In genomic region chr3:122886951-122887350, GRCh38 we compare ENCODE assay signal across 20 cellular contexts.
DNase-seq lines count a peak whose midpoint lies in the region; FAIRE-seq and TF ChIP-seq lines count a peak whose summit lies in the region.
"Had no signal": no experiment of that assay in that cellular context is flagged by ENCODE, and none has a peak within 500 bp of the region (broad histone marks: within the 10 kb centered on the region; RNA-seq: fewer than 3 reads in every experiment).

No MANE protein-coding gene starts in this region.

- H3K4me3 Mint-ChIP-seq in Calu3 (ENCODE audit: low read depth, unreplicated experiment), result no peak overlapping the region

- H3K27me3 Mint-ChIP-seq in Calu3 (ENCODE audit: unreplicated experiment), result no peaks in the 10 kb centered on the region

- H3K9me3 Mint-ChIP-seq in Calu3 (ENCODE audit: low read depth, unreplicated experiment), result no peaks in the 10 kb centered on the region

- TF ChIP-seq POLR2A in GM12892 (IDR thresholded peaks at IDR 0.05; ENCODE audit: low read depth, low read length), result no peak

- CTCF ChIA-PET in Calu3 (lab: Charles Lee), result interaction anchor here (0.6 kb wide), 1 partner anchor 1114 kb away, joined by 4 read pairs; no protein-coding TSS in a partner anchor

- no peak overlapping the region for H3K27ac Mint-ChIP-seq in Calu3 (ENCODE audit: unreplicated experiment)

- H3K4me1 Mint-ChIP-seq in Calu3 (ENCODE audit: low read depth, unreplicated experiment), result peaks cover 18% of the 10 kb centered on the region

- DNase-seq in GM12892 (ENCODE audit: insufficient read length), result no peak
- peak; percentile 18 for DNase-seq in UCSD-AML1 (lab: John Stamatoyannopoulos, UW; ENCODE audit: unreplicated experiment)
- peak; percentile 2 for DNase-seq in midbrain (lab: John Stamatoyannopoulos, UW)
- no peak for DNase-seq in CD1c-positive myeloid dendritic cell (ENCODE audit: extremely low spot score)
- DNase-seq in Calu3, result no peak
- DNase-seq in activated gamma-delta T cell (lab: John Stamatoyannopoulos, UW), result no peak
- DNase-seq in NCI-H1092 treated with DMSO at 0.1 percent for 48 hours (lab: John Stamatoyannopoulos, UW), result no peak
- DNase-seq: EL, GF-D8, Kasumi-1, NCI-H1105, NCI-H146, NCI-H2029, NCI-H226, NCI-H524 treated with DMSO at 0.1 percent for 48 hours, NCI-H82, SJCRH30 had no signal

- BruUV-seq in Calu3 (replicated peaks; lab: Mats Ljungman, UMichigan), result no TSS peak

- TF ChIP-seq CTCF in Calu3 (IDR thresholded peaks at IDR 0.05; ENCODE audit: unreplicated experiment), result no peak

- FAIRE-seq in GM12892 (lab: Jason Lieb, UNC), result peak; percentile 48
- FAIRE-seq: D721Med, H54, RCC 7860 had no signal

- no peaks in the 10 kb centered on the region for H3K36me3 Mint-ChIP-seq in Calu3 (ENCODE audit: insufficient read depth, unreplicated experiment)

- intact Hi-C loops in Calu3 (cut with micrococcal nuclease; ENCODE audit: unreplicated experiment), result no loop called here

Comparison
In these comparisons a context has a peak if more than half of its experiments do, and no peak if none do; other contexts are left out.
1. DNase-seq: peak in UCSD-AML1 (single experiment) and midbrain (single experiment); none in GM12892 (single experiment), CD1c-positive myeloid dendritic cell (single experiment), Calu3 (single experiment), activated gamma-delta T cell (single experiment) and NCI-H1092 treated with DMSO at 0.1 percent for 48 hours (single experiment).